In the genomic region with DNA sequence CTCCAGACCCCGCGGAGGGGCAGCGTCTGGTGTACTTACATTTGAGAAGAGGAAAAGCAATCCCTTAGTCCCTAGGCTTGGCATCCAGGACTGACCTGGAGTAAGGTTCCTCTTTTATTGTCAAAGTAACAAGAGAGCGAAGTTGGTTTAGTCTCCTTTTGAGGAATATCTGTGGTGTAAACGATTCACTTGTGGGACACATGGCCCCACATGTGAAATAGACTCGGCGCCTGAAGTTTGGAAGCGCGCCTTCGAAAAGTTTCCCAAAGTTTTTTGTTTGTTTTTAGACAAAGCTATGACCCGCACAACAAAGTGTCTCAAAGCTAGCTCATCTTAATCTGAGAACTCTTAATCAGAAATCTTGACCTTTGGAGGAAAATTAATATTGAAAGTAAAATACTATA, we compare ENCODE assay signal across 8 cellular contexts. TPM values are rescaled to one million over a fixed set of nuclear protein-coding genes. Genes with fewer than 3 reads are reported as not detected.
DNase-seq lines count a peak whose midpoint lies in the region; ATAC-seq, FAIRE-seq and TF ChIP-seq lines count a peak whose summit lies in the region.

No MANE protein-coding gene starts in this region.

- peak overlapping the region; percentile 95 for H2AFZ ChIP-seq in keratinocyte (ENCODE audit: control insufficient read depth, low read length)

- no peaks in the 10 kb centered on the region for H3K27me3 ChIP-seq in keratinocyte (ENCODE audit: control insufficient read depth, extremely low read depth, insufficient read depth, low read length)

- no peak for FAIRE-seq in keratinocyte (lab: Jason Lieb, UNC)

- H3K36me3 ChIP-seq in keratinocyte (ENCODE audit: control insufficient read depth in 2 of 2, extremely low read depth in 1 of 2, insufficient read depth in 2 of 2, low read length in 2 of 2): peaks cover 0 to 5% of the 10 kb centered on the region in 2 experiments

- H3K4me3 Mint-ChIP-seq in HFFc6: peak overlapping the region; percentile 98
- peak overlapping the region; percentile 94 for H3K4me3 Mint-ChIP-seq in activated naive CD8-positive, alpha-beta T cell treated with anti-CD3 and anti-CD28 coated beads, Interleukin-2, amount 10 ng/mL, durations not matched to agents 7 days and 5 days

- H4K20me1 ChIP-seq in keratinocyte (ENCODE audit: control insufficient read depth, extremely low read depth, insufficient read depth, low read length): no peaks in the 10 kb centered on the region

- H3K36me3 Mint-ChIP-seq in HFFc6 (ENCODE audit: low read depth): peaks cover 28% of the 10 kb centered on the region
- H3K36me3 Mint-ChIP-seq in activated naive CD8-positive, alpha-beta T cell treated with anti-CD3 and anti-CD28 coated beads, Interleukin-2, amount 10 ng/mL, durations not matched to agents 7 days and 5 days: peaks cover 24% of the 10 kb centered on the region

- H3K27ac ChIP-seq in keratinocyte (ENCODE audit: control insufficient read depth, insufficient read depth, low read length): peak overlapping the region; percentile 87

- in situ Hi-C loops in GM13976 (cut with MboI; ENCODE audit: low sequenced_read_pairs, unreplicated experiment): no loop called here

- H3K4me2 ChIP-seq in keratinocyte (ENCODE audit: control insufficient read depth, extremely low read depth, insufficient read depth, low read depth, low read length): peak overlapping the region; percentile 94

- H3K4me1 Mint-ChIP-seq in HFFc6 (ENCODE audit: low read depth): peaks cover 31% of the 10 kb centered on the region
- peaks cover 11% of the 10 kb centered on the region for H3K4me1 Mint-ChIP-seq in activated naive CD8-positive, alpha-beta T cell treated with anti-CD3 and anti-CD28 coated beads, Interleukin-2, amount 10 ng/mL, durations not matched to agents 7 days and 5 days

- CTCF ChIA-PET in AG04449 (lab: Yijun Ruan, JAX): no interaction called here

- H3K4me1 ChIP-seq in keratinocyte (ENCODE audit: control insufficient read depth, extremely low read depth, insufficient read depth, low read length): peaks cover 4% of the 10 kb centered on the region

- H3K27ac Mint-ChIP-seq in HFFc6: peak overlapping the region; percentile 90
- peak overlapping the region; percentile 86 for H3K27ac Mint-ChIP-seq in activated naive CD8-positive, alpha-beta T cell treated with anti-CD3 and anti-CD28 coated beads, Interleukin-2, amount 10 ng/mL, durations not matched to agents 7 days and 5 days

- dilution Hi-C loops in keratinocyte (cut with MboI; ENCODE audit: extremely low pct_ligation_motif_present, low sequenced_read_pairs): no loop called here

- POLR2A ChIA-PET in AG04449 (lab: Yijun Ruan, JAX): no interaction called here
- POLR2A ChIA-PET in activated naive CD8-positive, alpha-beta T cell treated with anti-CD3 and anti-CD28 coated beads, Interleukin-2, amount 10 ng/mL, durations not matched to agents 7 days and 5 days (lab: Charles Lee): interaction anchor here (0.6 to 2.0 kb wide), 4 partner anchors 11 to 951 kb away, joined by 4 to 7 read pairs (median 6); partner anchors contain the start of gene ERO1A

- H3K9me3 ChIP-seq in keratinocyte (ENCODE audit: control insufficient read depth, low read depth, low read length): no peaks in the 10 kb centered on the region

- H3K79me2 ChIP-seq in keratinocyte (ENCODE audit: control insufficient read depth, insufficient read depth, low read length): peaks cover 35% of the 10 kb centered on the region

- no peaks in the 10 kb centered on the region for H3K9me3 Mint-ChIP-seq in HFFc6
- no peaks in the 10 kb centered on the region for H3K9me3 Mint-ChIP-seq in activated naive CD8-positive, alpha-beta T cell treated with anti-CD3 and anti-CD28 coated beads, Interleukin-2, amount 10 ng/mL, durations not matched to agents 7 days and 5 days

- peak overlapping the region; percentile 95 for H3K4me3 ChIP-seq in AG04449 (ENCODE audit: low read depth, low read length)
- peak overlapping the region; percentile 86 to 98 (median 98) for H3K4me3 ChIP-seq in keratinocyte (ENCODE audit: control insufficient read depth in 2 of 3, extremely low read depth in 1 of 3, insufficient read depth in 2 of 3, low read depth in 1 of 3, low read length in 3 of 3)

- TF ChIP-seq CTCF in AG04449 (IDR thresholded peaks at IDR 0.05; ENCODE audit: insufficient read depth, low read length, missing control alignments) (no peak), HFFc6 (IDR thresholded peaks at IDR 0.05) (no peak), keratinocyte (optimal IDR thresholded peaks at IDR 0.05 in 1 of 3, IDR thresholded peaks at IDR 0.05 in 1 of 3, conservative IDR thresholded peaks at IDR 0.05 in 1 of 3; ENCODE audit: extremely low read depth in 1 of 3, insufficient read depth in 2 of 3, low read length in 3 of 3) (no peak), GM13976 (IDR thresholded peaks at IDR 0.05; ENCODE audit: borderline replicate concordance, control extremely low read depth, extremely low read depth, insufficient read depth, missing control alignments) (no peak)

- DNase-seq in AG04449 (ENCODE audit: low read depth, low spot score) (no peak), HFFc6 (peak; percentile 11), keratinocyte (ENCODE audit: low read depth, low spot score) (no peak), superior temporal gyrus (ENCODE audit: extremely low spot score) (peak; percentile 44), GM13976 (ENCODE audit: low spot score) (no peak), 8988T (no peak)
- DNase-seq in activated naive CD8-positive, alpha-beta T cell treated with anti-CD3 and anti-CD28 coated beads, Interleukin-2, amount 10 ng/mL, durations not matched to agents 7 days and 5 days: no peak

- no peaks in the 10 kb centered on the region for H3K9me1 ChIP-seq in keratinocyte (ENCODE audit: control insufficient read depth, extremely low read depth, insufficient read depth, low read length)

- H3K9ac ChIP-seq in keratinocyte (ENCODE audit: control insufficient read depth, extremely low read depth, insufficient read depth, low read length): peak overlapping the region; percentile 94

- ATAC-seq in activated naive CD8-positive, alpha-beta T cell treated with anti-CD3 and anti-CD28 coated beads, Interleukin-2, amount 10 ng/mL, durations not matched to agents 7 days and 5 days (ENCODE audit: low read depth): no peak
- no peak for ATAC-seq in GM18502 (IDR thresholded peaks at IDR 0.05; ENCODE audit: poor library complexity, unreplicated experiment)

- H3K27me3 Mint-ChIP-seq in HFFc6 (ENCODE audit: insufficient read depth): no peaks in the 10 kb centered on the region; the same call in 1 of the 2 replicates
- H3K27me3 Mint-ChIP-seq in activated naive CD8-positive, alpha-beta T cell treated with anti-CD3 and anti-CD28 coated beads, Interleukin-2, amount 10 ng/mL, durations not matched to agents 7 days and 5 days: no peaks in the 10 kb centered on the region

RNA-seq across cellular contexts. Expression of gene STYX, which starts 0.7 kb away (rescaled TPM):
- total RNA-seq in HFFc6 (2021; fragmentation: NEBNext Ultra II Directional; extraction: Animal tissue kit (Norgen Biotek cat#: 25700)): 10 to 100 TPM; 19.3 to 24.7 (median 22.8) TPM
- 10 to 100 TPM; 25.1 to 29.5 TPM for total RNA-seq in activated naive CD8-positive, alpha-beta T cell treated with anti-CD3 and anti-CD28 coated beads, Interleukin-2, amount 10 ng/mL, durations not matched to agents 7 days and 5 days
- polyA plus RNA-seq in keratinocyte: 8.5 to 13.2 TPM (median 9.1 TPM) in 3 replicates
- 3.1 TPM for polyA plus RNA-seq in keratinocyte (2011; ENCODE audit: low read depth)
- polyA plus RNA-seq in keratinocyte (2011; cell fraction: cytosol; rRNA removed): 7.5 and 14.4 TPM in 2 replicates
- polyA plus RNA-seq in keratinocyte (2011; cell fraction: nucleus; rRNA removed): 4.5 and 5.6 TPM in 2 replicates
- 6.9 and 10.3 TPM in 2 replicates for polyA plus RNA-seq in keratinocyte (2012; ENCODE audit: low replicate concordance)
- 3.0 to 11.8 TPM (median 6.9 TPM) in 3 replicates for polyA minus RNA-seq in keratinocyte
- 12.7 TPM for polyA minus RNA-seq in keratinocyte (2011; cell fraction: cytosol; rRNA and poly(A)+ RNA removed)
- 3.5 and 6.8 TPM in 2 replicates for polyA minus RNA-seq in keratinocyte (2011; cell fraction: nucleus; rRNA and poly(A)+ RNA removed)

RNA-seq across cellular contexts. Expression of gene PSMC6, which starts 23.7 kb away (rescaled TPM):
- total RNA-seq in HFFc6 (2021; fragmentation: NEBNext Ultra II Directional; extraction: Animal tissue kit (Norgen Biotek cat#: 25700)): 100 to 1,000 TPM in 3 of 6 experiments, 10 to 100 TPM in 3; 78.9 to 110 (median 95.3) TPM
- 10 to 100 TPM; 79.9 to 80.7 TPM for total RNA-seq in activated naive CD8-positive, alpha-beta T cell treated with anti-CD3 and anti-CD28 coated beads, Interleukin-2, amount 10 ng/mL, durations not matched to agents 7 days and 5 days
- polyA plus RNA-seq in keratinocyte: 60.6 to 152 TPM (median 78.8 TPM) in 3 replicates
- polyA plus RNA-seq in keratinocyte (2011; ENCODE audit: low read depth): 278 TPM
- polyA plus RNA-seq in keratinocyte (2011; cell fraction: cytosol; rRNA removed): 44.6 and 95.2 TPM in 2 replicates
- 79.1 and 128 TPM in 2 replicates for polyA plus RNA-seq in keratinocyte (2011; cell fraction: nucleus; rRNA removed)
- 66.8 and 89.5 TPM in 2 replicates for polyA plus RNA-seq in keratinocyte (2012; ENCODE audit: low replicate concordance)
- polyA minus RNA-seq in keratinocyte: 24.2 to 83.0 TPM (median 30.4 TPM) in 3 replicates
- 38.2 TPM for polyA minus RNA-seq in keratinocyte (2011; cell fraction: cytosol; rRNA and poly(A)+ RNA removed)
- polyA minus RNA-seq in keratinocyte (2011; cell fraction: nucleus; rRNA and poly(A)+ RNA removed): 32.3 and 56.7 TPM in 2 replicates

RNA-seq across cellular contexts. Expression of gene ERO1A, which starts 35.4 kb away (rescaled TPM):
- 10 to 100 TPM; 55.6 to 64.8 (median 59.6) TPM for total RNA-seq in HFFc6 (2021; fragmentation: NEBNext Ultra II Directional; extraction: Animal tissue kit (Norgen Biotek cat#: 25700))
- total RNA-seq in activated naive CD8-positive, alpha-beta T cell treated with anti-CD3 and anti-CD28 coated beads, Interleukin-2, amount 10 ng/mL, durations not matched to agents 7 days and 5 days: 100 to 1,000 TPM; 185 to 203 TPM
- 86.4 to 131 TPM (median 110 TPM) in 3 replicates for polyA plus RNA-seq in keratinocyte
- 170 TPM for polyA plus RNA-seq in keratinocyte (2011; ENCODE audit: low read depth)
- 40.3 and 73.9 TPM in 2 replicates for polyA plus RNA-seq in keratinocyte (2011; cell fraction: cytosol; rRNA removed)
- 130 and 188 TPM in 2 replicates for polyA plus RNA-seq in keratinocyte (2011; cell fraction: nucleus; rRNA removed)
- 73.5 and 88.1 TPM in 2 replicates for polyA plus RNA-seq in keratinocyte (2012; ENCODE audit: low replicate concordance)
- polyA minus RNA-seq in keratinocyte: 17.8 to 95.1 TPM (median 64.7 TPM) in 3 replicates
- 152 TPM for polyA minus RNA-seq in keratinocyte (2011; cell fraction: cytosol; rRNA and poly(A)+ RNA removed)
- polyA minus RNA-seq in keratinocyte (2011; cell fraction: nucleus; rRNA and poly(A)+ RNA removed): 157 and 234 TPM in 2 replicates

Comparison
In these comparisons a context has a peak if more than half of its experiments do, and no peak if none do; other contexts are left out.
1. DNase-seq: peak in HFFc6 (single experiment) and superior temporal gyrus (single experiment); none in AG04449 (single experiment), activated naive CD8-positive, alpha-beta T cell treated with anti-CD3 and anti-CD28 coated beads, Interleukin-2, amount 10 ng/mL, durations not matched to agents 7 days and 5 days (single experiment), keratinocyte (single experiment), GM13976 (single experiment) and 8988T (single experiment).